Comparison of ENCODE assay signal across 12 cellular contexts in the genomic region with DNA sequence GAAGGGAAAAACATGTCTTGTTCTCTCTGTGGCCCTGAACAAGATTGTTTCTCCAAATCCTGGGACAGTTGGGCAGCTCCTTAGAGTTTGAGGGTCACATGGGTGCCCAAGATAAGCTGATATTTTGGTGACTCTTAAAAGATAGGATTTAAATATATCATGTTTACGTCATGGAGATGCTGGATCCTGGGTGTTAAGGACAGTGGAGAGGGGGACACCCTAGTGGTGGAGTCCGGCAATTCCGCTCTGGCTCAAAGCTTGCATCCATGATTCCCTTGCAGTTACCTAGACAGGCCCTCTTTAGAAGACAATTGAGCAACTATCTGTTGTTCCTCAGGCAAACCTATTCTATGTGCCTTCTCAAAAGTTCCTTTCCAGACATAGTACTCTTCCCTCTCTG.
DNase-seq lines count a peak whose midpoint lies in the region; ATAC-seq and TF ChIP-seq lines count a peak whose summit lies in the region.
"Had no signal": no experiment of that assay in that cellular context is flagged by ENCODE, and none has a peak within 500 bp of the region (broad histone marks: within the 10 kb centered on the region; RNA-seq: fewer than 3 reads in every experiment).

No MANE protein-coding gene starts in this region.

- no peak for ATAC-seq in heart right ventricle
- ATAC-seq: left lobe of liver had no signal

- H3K4me3 ChIP-seq in heart right ventricle = no peak overlapping the region
- no peak overlapping the region for H3K4me3 ChIP-seq in colonic mucosa

- peaks cover 5% of the 10 kb centered on the region for H3K4me1 Mint-ChIP-seq in chondrocyte (ENCODE audit: low read depth)
- no peaks in the 10 kb centered on the region for H3K4me1 Mint-ChIP-seq in progenitor cell of endocrine pancreas (ENCODE audit: low read depth)

- H3K27me3 Mint-ChIP-seq in chondrocyte (ENCODE audit: low read depth) (peaks cover 28% of the 10 kb centered on the region), progenitor cell of endocrine pancreas (peaks cover 28% of the 10 kb centered on the region)

- H3K27me3 ChIP-seq in heart right ventricle = peaks cover 0 to 47% (median 38%) of the 10 kb centered on the region in 7 donors
- no peaks in the 10 kb centered on the region for H3K27me3 ChIP-seq in colonic mucosa

- H3K9ac ChIP-seq in colonic mucosa (ENCODE audit: low read depth in 2 of 2, low read length in 2 of 2) = no peak overlapping the region

- H3K4me3 Mint-ChIP-seq in chondrocyte (ENCODE audit: unreplicated experiment) (no peak overlapping the region), progenitor cell of endocrine pancreas (ENCODE audit: low read depth) (no peak overlapping the region)
- H3K4me3 Mint-ChIP-seq: brain; stimulated activated naive CD8-positive, alpha-beta T cell treated with anti-CD3 and anti-CD28 coated beads, Interleukin-15, Interleukin-2, amounts not matched to agents 100 ng/mL and 50 ng/mL, for 24 hours had no signal

- 77 to 88% methylated on average over 3 of the region's 3 CpGs for WGBS in heart right ventricle, 2 donors

- peaks cover 11% of the 10 kb centered on the region for H3K9me3 Mint-ChIP-seq in chondrocyte (ENCODE audit: low read depth)
- peaks cover 5% of the 10 kb centered on the region for H3K9me3 Mint-ChIP-seq in progenitor cell of endocrine pancreas (ENCODE audit: low read depth)
- H3K9me3 Mint-ChIP-seq: stimulated activated naive CD8-positive, alpha-beta T cell treated with anti-CD3 and anti-CD28 coated beads, Interleukin-15, Interleukin-2, amounts not matched to agents 100 ng/mL and 50 ng/mL, for 24 hours had no signal

- DNase-seq in NCI-H524 (lab: John Stamatoyannopoulos, UW) (peak; percentile 30 to 46), NCI-H524 treated with DMSO at 0.1 percent for 48 hours (lab: John Stamatoyannopoulos, UW) (no peak), NAMALWA (ENCODE audit: low spot score) (peak; percentile 7), chondrocyte (ENCODE audit: low spot score) (no peak), progenitor cell of endocrine pancreas (ENCODE audit: low spot score, unreplicated experiment) (no peak), heart right ventricle (no peak), inferior parietal cortex (ENCODE audit: extremely low spot score) (no peak), colonic mucosa (no peak)
- DNase-seq: NCI-H1930 had no signal

- H3K27ac Mint-ChIP-seq in chondrocyte (ENCODE audit: unreplicated experiment) = no peak overlapping the region
- H3K27ac Mint-ChIP-seq in progenitor cell of endocrine pancreas = no peak overlapping the region
- H3K27ac Mint-ChIP-seq: stimulated activated naive CD8-positive, alpha-beta T cell treated with anti-CD3 and anti-CD28 coated beads, Interleukin-15, Interleukin-2, amounts not matched to agents 100 ng/mL and 50 ng/mL, for 24 hours had no signal

- intact Hi-C loops in heart right ventricle (cut with DNase I) = loop anchor here in 4 of 10 donors (5.0 to 10.0 kb wide), 2 partner anchors 218 to 220 kb away; no protein-coding TSS in a partner anchor
- intact Hi-C loops in colonic mucosa (cut with DNase I) = no loop called here

- TF ChIP-seq CTCF in chondrocyte (IDR thresholded peaks at IDR 0.05) = peak; percentile 29
- peak; percentile 39 for TF ChIP-seq CTCF in progenitor cell of endocrine pancreas (IDR thresholded peaks at IDR 0.05; ENCODE audit: unreplicated experiment)
- TF ChIP-seq CTCF in heart right ventricle (IDR thresholded peaks at IDR 0.05) = peak in 1 of 9 donors; percentile 12
- no peak for TF ChIP-seq CTCF in colonic mucosa (IDR thresholded peaks at IDR 0.05)

- H3K27ac ChIP-seq in heart right ventricle (no peak overlapping the region), colonic mucosa (no peak overlapping the region)

- H3K36me3 ChIP-seq in heart right ventricle = no peaks in the 10 kb centered on the region
- H3K36me3 ChIP-seq in colonic mucosa = no peaks in the 10 kb centered on the region

- H3K4me1 ChIP-seq in heart right ventricle (no peaks in the 10 kb centered on the region), colonic mucosa (no peaks in the 10 kb centered on the region)

- H3K36me3 Mint-ChIP-seq in chondrocyte (ENCODE audit: low read depth) = peaks cover 5% of the 10 kb centered on the region
- H3K36me3 Mint-ChIP-seq in progenitor cell of endocrine pancreas (ENCODE audit: insufficient read depth) = no peaks in the 10 kb centered on the region

- H3K9me3 ChIP-seq in heart right ventricle (peaks cover 0 to 7% (median 4%) of the 10 kb centered on the region in 11 donors), colonic mucosa (no peaks in the 10 kb centered on the region)

Comparison
In these comparisons a context has a peak if more than half of its experiments do, and no peak if none do; other contexts are left out.
1. DNase-seq: peak in NCI-H524 (2 of 2) and NAMALWA (single experiment); none in NCI-H524 treated with DMSO at 0.1 percent for 48 hours (single experiment), chondrocyte (single experiment), progenitor cell of endocrine pancreas (single experiment), heart right ventricle (0 of 2), inferior parietal cortex (single experiment) and colonic mucosa (single experiment).